ENCODE assay signal across 8 cellular contexts in the genomic region with DNA sequence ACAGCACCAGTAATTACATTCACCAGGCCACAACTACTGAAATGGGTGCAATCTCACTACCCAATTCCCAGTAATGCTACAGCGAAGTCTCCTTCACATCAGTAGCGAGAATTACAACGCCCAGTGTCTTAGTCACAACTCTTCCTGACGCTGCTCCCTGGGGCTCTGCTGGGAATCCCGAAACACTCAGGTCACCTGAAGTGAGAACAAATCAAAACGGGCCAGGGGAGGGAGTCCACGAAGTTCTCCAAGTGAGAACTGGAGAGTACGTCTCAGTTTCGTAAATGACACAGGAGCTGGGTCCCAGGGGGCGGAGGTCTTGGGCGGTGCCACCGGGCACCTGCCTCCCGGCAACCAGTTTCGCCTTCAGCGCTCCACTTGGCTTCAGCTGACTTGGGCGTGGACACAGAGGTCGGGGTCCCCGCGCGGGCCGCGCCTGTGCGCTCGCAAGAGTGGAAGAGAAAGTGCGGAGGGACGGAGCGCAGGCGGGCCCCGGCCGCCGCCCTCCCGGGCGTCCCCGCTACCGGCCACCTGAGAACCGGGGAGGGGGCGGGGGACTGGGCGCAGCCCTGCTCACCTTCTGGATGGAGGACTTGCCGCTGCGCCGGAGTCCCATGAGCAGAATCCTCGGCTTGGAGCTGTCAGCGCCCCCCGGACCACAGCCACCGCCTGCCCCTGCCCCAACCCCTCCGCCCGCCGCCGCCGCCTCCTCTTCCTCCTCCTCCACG. TPM values are rescaled to one million over a fixed set of nuclear protein-coding genes. Genes with fewer than 3 reads are reported as not detected.
DNase-seq lines count a peak whose midpoint lies in the region; ATAC-seq, FAIRE-seq and TF ChIP-seq lines count a peak whose summit lies in the region.

No MANE protein-coding gene starts in this region.

- FAIRE-seq in GM12892 (lab: Jason Lieb, UNC): peak; percentile 48

- TF ChIP-seq POLR2A in GM12892 (IDR thresholded peaks at IDR 0.05; ENCODE audit: low read depth, low read length): no peak

- peak; percentile 37 for ATAC-seq in HG02571 (IDR thresholded peaks at IDR 0.05; ENCODE audit: unreplicated experiment)

- DNase-seq in GM12892 (ENCODE audit: insufficient read length) (peak; percentile 38), NCI-H1105 treated with DMSO at 0.1 percent for 48 hours (lab: John Stamatoyannopoulos, UW) (peak; percentile 37), medulla oblongata (ENCODE audit: extremely low spot score) (peak; percentile 44), NCI-H1694 (lab: John Stamatoyannopoulos, UW) (no peak)
- peak; percentile 28 for DNase-seq in activated CD4-positive, alpha-beta T cell treated with anti-CD3 and anti-CD28 coated beads, Interleukin-2, amount 50 U/mL, for 1 hour
- peak; percentile 32 for DNase-seq in effector CD8-positive, alpha-beta T cell (lab: John Stamatoyannopoulos, UW)
- DNase-seq in stimulated activated CD4-positive, alpha-beta T cell treated with anti-CD3 and anti-CD28 coated beads, TNF-alpha, amount 100 ng/mL, for 48 hours (ENCODE audit: low read depth in 3 of 3): peak; percentile 29 to 37 (median 32)

RNA-seq across cellular contexts. Expression of a gene that starts 0.6 kb away (rescaled TPM):
- 19.4 TPM for polyA plus RNA-seq in GM12892 (2012; ENCODE audit: missing spikeins)

RNA-seq across cellular contexts. Expression of a gene that starts 14.2 kb away (rescaled TPM):
- polyA plus RNA-seq in GM12892 (2012; ENCODE audit: missing spikeins): 25.3 TPM

RNA-seq across cellular contexts. Expression of a gene that starts 22.4 kb away (rescaled TPM):
- polyA plus RNA-seq in GM12892 (2012; ENCODE audit: missing spikeins): 0.45 TPM
